In the genomic region with DNA sequence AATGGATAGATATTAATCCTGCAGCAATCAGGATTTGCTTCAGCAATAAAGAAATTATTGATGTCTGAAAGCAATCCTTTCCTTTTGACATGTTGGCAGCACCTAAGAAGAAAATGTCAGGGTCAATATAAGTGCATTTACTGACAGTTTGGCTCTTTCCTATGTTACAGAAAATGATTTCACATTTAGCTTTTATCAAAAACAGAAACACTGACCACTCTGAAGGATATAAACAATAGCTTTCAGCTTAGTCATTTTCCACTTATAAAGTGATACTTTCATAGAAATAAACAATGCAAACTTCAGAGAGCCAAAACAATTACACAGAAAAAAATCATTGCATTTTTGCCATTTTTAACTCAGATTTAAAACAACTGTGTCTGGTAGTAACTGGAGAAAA, we compare ENCODE assay signal across 20 cellular contexts.
DNase-seq lines count a peak whose midpoint lies in the region; ATAC-seq and TF ChIP-seq lines count a peak whose summit lies in the region.
"Had no signal": no experiment of that assay in that cellular context is flagged by ENCODE, and none has a peak within 500 bp of the region (broad histone marks: within the 10 kb centered on the region; RNA-seq: fewer than 3 reads in every experiment).

No MANE protein-coding gene starts in this region.

- no peak for TF ChIP-seq EP300 in suprapubic skin (IDR thresholded peaks at IDR 0.05)

- H3K9me3 ChIP-seq in suprapubic skin: no peaks in the 10 kb centered on the region
- H3K9me3 ChIP-seq: mucosa of descending colon had no signal

- H3K4me1 ChIP-seq in suprapubic skin: peaks cover 17% of the 10 kb centered on the region
- H3K4me1 ChIP-seq: parathyroid adenoma had no signal

- no peak overlapping the region for H3K4me3 Mint-ChIP-seq in activated naive CD4-positive, alpha-beta T cell treated with anti-CD3 and anti-CD28 coated beads, Interleukin-2, amount 50 U/mL, for 24 hours
- H3K4me3 Mint-ChIP-seq in activated T-helper 1 cell treated with anti-CD3 and anti-CD28 coated beads, Interleukin-12 subunit alpha, Interleukin-12 subunit beta, Interleukin-2, Interleukin-4 antibody, amounts not matched to agents 30 ng/mL and 10 ng/mL and 1 ng/mL, durations not matched to agents 14 hours and 24 hours and 36 hours: no peak overlapping the region
- H3K4me3 Mint-ChIP-seq in effector memory CD8-positive, alpha-beta T cell: no peak overlapping the region
- H3K4me3 Mint-ChIP-seq: activated B cell treated with CpG ODN at 0.5 μM for 24 hours had no signal

- H3K4me3 ChIP-seq in suprapubic skin: no peak overlapping the region
- H3K4me3 ChIP-seq: heart left ventricle, mucosa of descending colon had no signal

- no peak for TF ChIP-seq POLR2A in suprapubic skin (IDR thresholded peaks at IDR 0.05)

- peaks cover 9% of the 10 kb centered on the region for H3K9me3 Mint-ChIP-seq in activated naive CD4-positive, alpha-beta T cell treated with anti-CD3 and anti-CD28 coated beads, Interleukin-2, amount 50 U/mL, for 24 hours
- peaks cover 37% of the 10 kb centered on the region for H3K9me3 Mint-ChIP-seq in activated T-helper 1 cell treated with anti-CD3 and anti-CD28 coated beads, Interleukin-12 subunit alpha, Interleukin-12 subunit beta, Interleukin-2, Interleukin-4 antibody, amounts not matched to agents 30 ng/mL and 10 ng/mL and 1 ng/mL, durations not matched to agents 14 hours and 24 hours and 36 hours
- H3K9me3 Mint-ChIP-seq in effector memory CD8-positive, alpha-beta T cell: no peaks in the 10 kb centered on the region

- no peak for TF ChIP-seq CTCF in suprapubic skin (IDR thresholded peaks at IDR 0.05)

- DNase-seq in activated naive CD4-positive, alpha-beta T cell (lab: John Stamatoyannopoulos, UW): no peak
- no peak for DNase-seq in activated T-helper 1 cell treated with anti-CD3 and anti-CD28 coated beads, Interleukin-12 subunit alpha, Interleukin-12 subunit beta, Interleukin-2, Interleukin-4 antibody, amounts not matched to agents 30 ng/mL and 10 ng/mL and 1 ng/mL, durations not matched to agents 14 hours and 24 hours and 36 hours (ENCODE audit: low spot score)
- DNase-seq in fibroblast of peridontal ligament (ENCODE audit: extremely low read depth) (peak; percentile 87), suprapubic skin (ENCODE audit: low spot score in 2 of 2) (no peak), NCI-H1105 (lab: John Stamatoyannopoulos, UW) (no peak)
- no peak for DNase-seq in effector memory CD8-positive, alpha-beta T cell
- DNase-seq: activated B cell treated with CpG ODN at 0.5 μM for 24 hours; AML-193; effector CD8-positive, alpha-beta T cell; H7; heart left ventricle; kidney glomerular epithelial cell; mucosa of descending colon; NCI-H2029; NCI-H524 treated with DMSO at 0.1 percent for 48 hours; stimulated activated CD4-positive, alpha-beta T cell treated with anti-CD3 and anti-CD28 coated beads, Interleukin-12 subunit alpha, Interleukin-12 subunit beta, amount 100 ng/mL, for 4 hours had no signal

- H3K36me3 ChIP-seq in suprapubic skin: peaks cover under 1% of the 10 kb centered on the region
- H3K36me3 ChIP-seq: heart left ventricle had no signal

- peak overlapping the region; percentile 41 for H3K27ac Mint-ChIP-seq in activated naive CD4-positive, alpha-beta T cell treated with anti-CD3 and anti-CD28 coated beads, Interleukin-2, amount 50 U/mL, for 24 hours
- peak overlapping the region; percentile 30 for H3K27ac Mint-ChIP-seq in activated T-helper 1 cell treated with anti-CD3 and anti-CD28 coated beads, Interleukin-12 subunit alpha, Interleukin-12 subunit beta, Interleukin-2, Interleukin-4 antibody, amounts not matched to agents 30 ng/mL and 10 ng/mL and 1 ng/mL, durations not matched to agents 14 hours and 24 hours and 36 hours
- no peak overlapping the region for H3K27ac Mint-ChIP-seq in effector memory CD8-positive, alpha-beta T cell

- no peaks in the 10 kb centered on the region for H3K27me3 ChIP-seq in suprapubic skin
- H3K27me3 ChIP-seq: heart left ventricle had no signal

- H3K27me3 Mint-ChIP-seq in activated naive CD4-positive, alpha-beta T cell treated with anti-CD3 and anti-CD28 coated beads, Interleukin-2, amount 50 U/mL, for 24 hours: no peaks in the 10 kb centered on the region
- no peaks in the 10 kb centered on the region for H3K27me3 Mint-ChIP-seq in activated T-helper 1 cell treated with anti-CD3 and anti-CD28 coated beads, Interleukin-12 subunit alpha, Interleukin-12 subunit beta, Interleukin-2, Interleukin-4 antibody, amounts not matched to agents 30 ng/mL and 10 ng/mL and 1 ng/mL, durations not matched to agents 14 hours and 24 hours and 36 hours (ENCODE audit: insufficient read depth)
- no peaks in the 10 kb centered on the region for H3K27me3 Mint-ChIP-seq in effector memory CD8-positive, alpha-beta T cell
- H3K27me3 Mint-ChIP-seq: activated B cell treated with CpG ODN at 0.5 μM for 24 hours had no signal

- H3K4me1 Mint-ChIP-seq in activated naive CD4-positive, alpha-beta T cell treated with anti-CD3 and anti-CD28 coated beads, Interleukin-2, amount 50 U/mL, for 24 hours: peaks cover 47% of the 10 kb centered on the region
- H3K4me1 Mint-ChIP-seq in activated T-helper 1 cell treated with anti-CD3 and anti-CD28 coated beads, Interleukin-12 subunit alpha, Interleukin-12 subunit beta, Interleukin-2, Interleukin-4 antibody, amounts not matched to agents 30 ng/mL and 10 ng/mL and 1 ng/mL, durations not matched to agents 14 hours and 24 hours and 36 hours (ENCODE audit: low read depth): peaks cover 40% of the 10 kb centered on the region
- H3K4me1 Mint-ChIP-seq in effector memory CD8-positive, alpha-beta T cell (ENCODE audit: low read depth in 2 of 2): peaks cover 2 to 3% of the 10 kb centered on the region in 2 donors

- no peak for ATAC-seq in effector memory CD8-positive, alpha-beta T cell (replicated peaks)
- no peak for ATAC-seq in HG03095 (IDR thresholded peaks at IDR 0.05; ENCODE audit: unreplicated experiment)
- ATAC-seq: heart left ventricle, mucosa of descending colon, Panc1 had no signal

- intact Hi-C loops in activated T-helper 1 cell treated with anti-CD3 and anti-CD28 coated beads, Interleukin-12 subunit alpha, Interleukin-12 subunit beta, Interleukin-2, Interleukin-4 antibody, amounts not matched to agents 30 ng/mL and 10 ng/mL and 1 ng/mL, durations not matched to agents 14 hours and 24 hours and 36 hours (cut with micrococcal nuclease): loop anchor here (1.0 to 10.0 kb wide), 7 partner anchors 84 to 514 kb away; partner anchors contain the start of gene KAT6B

- H3K36me3 Mint-ChIP-seq in activated naive CD4-positive, alpha-beta T cell treated with anti-CD3 and anti-CD28 coated beads, Interleukin-2, amount 50 U/mL, for 24 hours: peaks cover 46% of the 10 kb centered on the region
- peaks cover 40% of the 10 kb centered on the region for H3K36me3 Mint-ChIP-seq in activated T-helper 1 cell treated with anti-CD3 and anti-CD28 coated beads, Interleukin-12 subunit alpha, Interleukin-12 subunit beta, Interleukin-2, Interleukin-4 antibody, amounts not matched to agents 30 ng/mL and 10 ng/mL and 1 ng/mL, durations not matched to agents 14 hours and 24 hours and 36 hours (ENCODE audit: low read depth)
- no peaks in the 10 kb centered on the region for H3K36me3 Mint-ChIP-seq in effector memory CD8-positive, alpha-beta T cell (ENCODE audit: insufficient read depth)

- peak overlapping the region; percentile 14 for H3K27ac ChIP-seq in suprapubic skin
- H3K27ac ChIP-seq: heart left ventricle, parathyroid adenoma had no signal

Comparison
In these comparisons a context has a peak if more than half of its experiments do, and no peak if none do; other contexts are left out.
1. H3K27ac Mint-ChIP-seq: peak in activated naive CD4-positive, alpha-beta T cell treated with anti-CD3 and anti-CD28 coated beads, Interleukin-2, amount 50 U/mL, for 24 hours (single experiment) and activated T-helper 1 cell treated with anti-CD3 and anti-CD28 coated beads, Interleukin-12 subunit alpha, Interleukin-12 subunit beta, Interleukin-2, Interleukin-4 antibody, amounts not matched to agents 30 ng/mL and 10 ng/mL and 1 ng/mL, durations not matched to agents 14 hours and 24 hours and 36 hours (single experiment); none in effector memory CD8-positive, alpha-beta T cell (0 of 2).